ENCODE assay signal across 26 cellular contexts in genomic region chr6:148848915-148849314, GRCh38.
"Had no signal": no experiment of that assay in that cellular context is flagged by ENCODE, and none has a peak within 500 bp of the region (broad histone marks: within the 10 kb centered on the region; RNA-seq: fewer than 3 reads in every experiment).

No MANE protein-coding gene starts in this region.

- H3K27ac ChIP-seq: ascending aorta, body of pancreas, SK-N-MC had no signal

- ATAC-seq: activated CD8-positive, alpha-beta T cell treated with anti-CD3 and anti-CD28 coated beads, Interleukin-2, amount 10 ng/mL, durations not matched to agents 7 days and 5 days; body of pancreas; Panc1; Right ventricle myocardium inferior; WTC11 had no signal

- H3K9me3 ChIP-seq: ascending aorta, body of pancreas had no signal

- H3K36me3 ChIP-seq: ascending aorta had no signal

- H3K4me3 ChIP-seq: ascending aorta, body of pancreas, SK-N-MC had no signal

- DNase-seq: activated CD4-positive, alpha-beta T cell treated with anti-CD3 and anti-CD28 coated beads for 48 hours; activated CD4-positive, alpha-beta T cell treated with anti-CD3 and anti-CD28 coated beads, Interleukin-2, amount 50 U/mL, for 4 hours; activated CD4-positive, CD25-positive, alpha-beta regulatory T cell treated with anti-CD3 and anti-CD28 coated beads, Interleukin-2, amount 50 U/mL, for 72 hours; activated CD8-positive, alpha-beta memory T cell treated with anti-CD3 and anti-CD28 coated beads, Interleukin-2, amount 50 U/mL, for 48 hours; activated CD8-positive, alpha-beta T cell treated with anti-CD3 and anti-CD28 coated beads, Interleukin-2, amount 10 ng/mL, durations not matched to agents 7 days and 5 days; activated effector memory CD4-positive, alpha-beta T cell treated with Interleukin-2 at 50 U/mL for 16 hours; activated naive CD4-positive, alpha-beta T cell; activated T-cell treated with anti-CD3 and anti-CD28 coated beads, Interleukin-2, amount 50 U/mL, for 1 hour; amniotic stem cell; body of pancreas; KG1; NCI-H1048; NCI-H146; NCI-H187 treated with DMSO at 0.1 percent for 48 hours; NCI-H2081 treated with DMSO at 0.1 percent for 48 hours; NCI-H2171 treated with DMSO at 0.1 percent for 48 hours; NCI-H226; NCI-H526; NK-92 treated with Interleukin-12 subunit alpha and Interleukin-12 subunit beta, amount 100 ng/mL, for 24 hours; RPMI8226; SW 1271 had no signal
